In the genomic region with DNA sequence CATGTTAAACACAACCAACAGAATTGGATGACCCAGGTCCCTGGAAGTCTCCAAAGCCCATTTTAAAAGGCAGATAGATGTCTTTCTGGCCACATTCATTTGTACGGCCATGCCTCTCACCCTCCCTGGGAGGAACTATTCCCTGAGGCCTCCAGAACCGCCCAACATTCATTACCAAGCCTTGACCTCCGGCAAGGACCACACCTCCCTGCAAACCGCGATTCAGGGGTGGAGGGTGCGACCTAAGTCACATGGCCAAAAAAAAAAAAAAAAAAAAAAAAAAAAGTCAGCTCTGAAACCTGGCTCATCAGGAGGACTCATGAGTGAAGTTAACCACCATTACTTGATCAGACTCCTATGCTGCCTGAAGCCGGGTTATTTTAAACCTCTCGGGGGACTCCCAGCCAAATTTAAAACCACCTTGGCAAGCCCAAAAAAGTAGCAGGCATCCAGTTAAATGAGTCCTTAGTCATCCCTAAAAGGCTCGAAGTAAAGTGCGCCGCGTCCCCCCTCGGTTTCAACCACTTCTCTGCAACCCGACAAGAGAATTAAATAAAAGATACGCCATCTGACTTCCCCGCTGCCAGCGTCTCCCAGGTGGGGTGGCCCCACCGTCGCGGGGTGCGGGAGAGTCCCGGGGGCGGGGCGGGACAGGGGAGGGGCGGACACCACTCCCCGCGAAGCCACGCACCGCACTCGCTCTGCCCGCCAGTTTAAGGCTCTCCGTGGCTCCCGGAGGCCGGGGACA, we compare ENCODE assay signal across 8 cellular contexts. TPM values are rescaled to one million over a fixed set of nuclear protein-coding genes. Genes with fewer than 3 reads are reported as not detected.
DNase-seq lines count a peak whose midpoint lies in the region; ATAC-seq, FAIRE-seq and TF ChIP-seq lines count a peak whose summit lies in the region.

No MANE protein-coding gene starts in this region.

- FAIRE-seq in GM19239 (lab: Jason Lieb, UNC) = peak; percentile 85

- DNase-seq in Ammon's horn (ENCODE audit: low spot score) (peak; percentile 52), GM19239 (ENCODE audit: insufficient read length, low spot score) (peak; percentile 64), choroid plexus epithelial cell (ENCODE audit: low read depth) (peak; percentile 95), left colon (peak; percentile 82 to 93), NCI-H2029 treated with DMSO at 0.1 percent for 48 hours (lab: John Stamatoyannopoulos, UW) (no peak)
- peak; percentile 73 for DNase-seq in activated CD4-positive, CD25-positive, alpha-beta regulatory T cell treated with anti-CD3 and anti-CD28 coated beads, Interleukin-2, amount 50 U/mL, for 72 hours
- DNase-seq in stimulated activated CD4-positive, alpha-beta T cell treated with anti-CD3 and anti-CD28 coated beads, Interleukin-4, amount 100 ng/mL, for 1 hour = peak; percentile 75

- no peak overlapping the region for H3K27ac ChIP-seq in HUES48 (ENCODE audit: low read depth, low read length)

- peaks cover 16% of the 10 kb centered on the region for H3K4me1 ChIP-seq in HUES48 (ENCODE audit: control insufficient read depth, insufficient read depth, low read length)

- ATAC-seq in left colon = peak; percentile 66

- no peaks in the 10 kb centered on the region for H3K36me3 ChIP-seq in HUES48 (ENCODE audit: control insufficient read depth, insufficient read depth, low read length)

- no peak for TF ChIP-seq CTCF in choroid plexus epithelial cell (conservative IDR thresholded peaks at IDR 0.05; ENCODE audit: low read depth, low read length)

- no peak overlapping the region for H3K9ac ChIP-seq in HUES48 (ENCODE audit: low read depth, low read length)

- intact Hi-C loops in left colon (cut with DNase I, micrococcal nuclease) = no loop called here

- H3K27me3 ChIP-seq in HUES48 (ENCODE audit: control insufficient read depth, insufficient read depth, low read length) = peaks cover 43% of the 10 kb centered on the region

- H3K9me3 ChIP-seq in HUES48 (ENCODE audit: control insufficient read depth, insufficient read depth, low read length) = no peaks in the 10 kb centered on the region

- H3K4me3 ChIP-seq in HUES48 (ENCODE audit: low read depth, low read length) (peak overlapping the region; percentile 59), choroid plexus epithelial cell (ENCODE audit: low read depth, low read length) (peak overlapping the region; percentile 70)

RNA-seq across cellular contexts. Expression of gene KLF9, which starts 2.4 kb away (rescaled TPM):
- 10 to 100 TPM; 26.7 to 55.2 TPM for total RNA-seq in left colon
